9 cellular contexts compared by ENCODE assay signal in the genomic region with DNA sequence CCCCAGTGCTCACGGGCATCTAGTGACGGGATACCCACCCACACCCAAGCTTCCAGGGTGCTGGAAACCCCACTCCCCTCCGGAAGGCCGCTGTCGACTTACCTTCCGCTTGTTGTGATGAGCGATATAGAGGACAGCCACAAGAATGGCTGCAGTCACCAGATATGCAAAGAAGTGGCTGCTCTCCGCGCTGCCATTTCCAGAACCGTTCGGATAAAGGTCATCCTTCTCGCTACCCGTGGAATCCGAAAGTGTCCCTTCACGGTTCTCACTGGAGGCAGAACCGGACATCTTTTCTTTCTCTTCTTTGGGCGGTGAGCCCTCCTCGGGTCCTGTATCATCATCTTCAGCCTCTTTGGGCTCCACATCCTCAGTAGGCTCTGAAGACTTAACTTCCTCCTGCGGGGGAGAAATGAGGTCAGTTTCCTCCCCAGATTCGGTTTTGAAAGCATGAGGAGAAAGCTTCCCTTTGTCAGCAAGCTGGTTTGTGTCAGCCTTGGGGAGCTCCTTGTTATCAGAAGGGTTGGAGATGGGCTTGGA. TPM values are rescaled to one million over a fixed set of nuclear protein-coding genes. Genes with fewer than 3 reads are reported as not detected.
A peak's percentile ranks its signal among the peaks of the same experiment; 100 is the strongest.
DNase-seq lines count a peak whose midpoint lies in the region; ATAC-seq lines count a peak whose summit lies in the region.
"Had no signal": no experiment of that assay in that cellular context is flagged by ENCODE, and none has a peak within 500 bp of the region (broad histone marks: within the 10 kb centered on the region; RNA-seq: fewer than 3 reads in every experiment).

No MANE protein-coding gene starts in this region.

- no peaks in the 10 kb centered on the region for H3K27me3 ChIP-seq in SJSA1 (replicated peaks)

- peaks cover 66% of the 10 kb centered on the region for H3K36me3 ChIP-seq in SJSA1

- ATAC-seq in HG03060 (IDR thresholded peaks at IDR 0.05; ENCODE audit: low read depth, unreplicated experiment), result peak; percentile 40

- DNase-seq in NCI-H748 (lab: John Stamatoyannopoulos, UW; ENCODE audit: unreplicated experiment) (peak; percentile 4), NCI-H748 treated with DMSO at 0.1 percent for 48 hours (lab: John Stamatoyannopoulos, UW) (no peak), SJSA1 (ENCODE audit: low read depth in 1 of 2, low spot score in 2 of 2) (peak in 1 of 2 experiments; percentile 50), amniotic epithelial cell (ENCODE audit: low read depth) (peak; percentile 74), kidney tubule cell (ENCODE audit: low spot score) (peak; percentile 52), AG20443 (ENCODE audit: low spot score) (no peak)
- DNase-seq in stimulated activated naive CD4-positive, alpha-beta T cell (lab: John Stamatoyannopoulos, UW), result peak in 5 of 6 experiments; percentile 26 to 63 (median 36)
- DNase-seq: left cardiac atrium had no signal

- peaks cover 45% of the 10 kb centered on the region for H3K4me1 ChIP-seq in SJSA1 (replicated peaks)

- peak overlapping the region; percentile 62 for H3K4me3 ChIP-seq in SJSA1

- H3K9me3 ChIP-seq in SJSA1 (replicated peaks), result no peaks in the 10 kb centered on the region

- H3K27ac ChIP-seq in SJSA1, result no peak overlapping the region

RNA-seq across cellular contexts. Expression of a gene that starts 1.3 kb away (rescaled TPM):
- 103 and 120 TPM in 2 replicates for total RNA-seq in SJSA1 (2014; rRNA removed; shearing (Covaris generic))

RNA-seq across cellular contexts. Expression of a gene that starts 27.9 kb away (rescaled TPM):
- total RNA-seq in SJSA1 (2014; rRNA removed; shearing (Covaris generic)), result 40.7 and 55.8 TPM in 2 replicates

RNA-seq across cellular contexts. Expression of a gene that starts 28.1 kb away (rescaled TPM):
- total RNA-seq in SJSA1 (2014; rRNA removed; shearing (Covaris generic)), result 13.7 and 22.3 TPM in 2 replicates

Comparison
In these comparisons a context has a peak if more than half of its experiments do, and no peak if none do; other contexts are left out.
1. DNase-seq: peak in NCI-H748 (single experiment), amniotic epithelial cell (single experiment), kidney tubule cell (single experiment) and stimulated activated naive CD4-positive, alpha-beta T cell (5 of 6); none in NCI-H748 treated with DMSO at 0.1 percent for 48 hours (single experiment) and AG20443 (single experiment).